ENCODE assay signal across 26 cellular contexts in genomic region chr3:169818330-169818729, GRCh38. TPM values are rescaled to one million over a fixed set of nuclear protein-coding genes. Genes with fewer than 3 reads are reported as not detected.
DNase-seq lines count a peak whose midpoint lies in the region; ATAC-seq, FAIRE-seq and TF ChIP-seq lines count a peak whose summit lies in the region.
"Had no signal": no experiment of that assay in that cellular context is flagged by ENCODE, and none has a peak within 500 bp of the region (broad histone marks: within the 10 kb centered on the region; RNA-seq: fewer than 3 reads in every experiment).

No MANE protein-coding gene starts in this region.

- POLR2A ChIA-PET in MCF 10A (lab: Yijun Ruan, JAX): no interaction called here

- H3K79me2 ChIP-seq in mammary epithelial cell (ENCODE audit: insufficient read depth, low read length) (no peaks in the 10 kb centered on the region), astrocyte (ENCODE audit: insufficient read depth, low read length) (no peaks in the 10 kb centered on the region)

- no peaks in the 10 kb centered on the region for H3K36me3 Mint-ChIP-seq in MCF 10A (ENCODE audit: insufficient read depth, unreplicated experiment)
- no peaks in the 10 kb centered on the region for H3K36me3 Mint-ChIP-seq in astrocyte (ENCODE audit: low read depth, unreplicated experiment)

- H3K4me3 ChIP-seq in mammary epithelial cell (replicated peaks in 1 of 3; ENCODE audit: insufficient read depth in 1 of 3, low read depth in 2 of 3, low read length in 3 of 3) (no peak overlapping the region), astrocyte (ENCODE audit: insufficient read depth, low read depth, low read length) (no peak overlapping the region)
- H3K4me3 ChIP-seq: skin epidermis, upper lobe of left lung had no signal

- dilution Hi-C loops in mammary epithelial cell (cut with HindIII; ENCODE audit: low sequenced_read_pairs): no loop called here

- H3K36me3 ChIP-seq in mammary epithelial cell (ENCODE audit: insufficient read depth, low read length) (no peaks in the 10 kb centered on the region), astrocyte (ENCODE audit: insufficient read depth, low read length) (no peaks in the 10 kb centered on the region)
- H3K36me3 ChIP-seq: upper lobe of left lung had no signal

- CTCF ChIA-PET in mammary epithelial cell (lab: Charles Lee; ENCODE audit: low non-redundant PET): interaction anchor here (0.7 kb wide), 1 partner anchor 665 kb away, joined by 4 read pairs; no protein-coding TSS in a partner anchor
- CTCF ChIA-PET in MCF 10A (lab: Yijun Ruan, JAX): interaction anchor here (0.6 kb wide), 1 partner anchor 605 kb away, joined by 3 read pairs; no protein-coding TSS in a partner anchor

- peaks cover 10% of the 10 kb centered on the region for H3K9me3 Mint-ChIP-seq in MCF 10A (ENCODE audit: unreplicated experiment)
- peaks cover 15% of the 10 kb centered on the region for H3K9me3 Mint-ChIP-seq in astrocyte (ENCODE audit: unreplicated experiment)

- H3K9ac ChIP-seq in mammary epithelial cell (ENCODE audit: insufficient read depth, low read length) (no peak overlapping the region), astrocyte (ENCODE audit: low read length) (no peak overlapping the region)

- H3K4me2 ChIP-seq in mammary epithelial cell (ENCODE audit: insufficient read depth, low read depth, low read length) (no peak overlapping the region), astrocyte (ENCODE audit: low read length) (peak overlapping the region; percentile 22)

- peak overlapping the region; percentile 44 for H2AFZ ChIP-seq in mammary epithelial cell (ENCODE audit: low read depth, low read length)
- H2AFZ ChIP-seq in astrocyte (ENCODE audit: low read depth, low read length): peak overlapping the region; percentile 76

- BruUV-seq in mammary epithelial cell (replicated peaks; lab: Mats Ljungman, UMichigan) (no TSS peak), MCF 10A (replicated peaks; lab: Mats Ljungman, UMichigan) (no TSS peak)

- no peak for DNase-seq in mammary epithelial cell
- DNase-seq in MCF 10A (ENCODE audit: unreplicated experiment): no peak
- DNase-seq in astrocyte (ENCODE audit: low read depth): peak; percentile 36
- peak; percentile 32 for DNase-seq in hepatic stellate cell (ENCODE audit: low spot score)
- no peak for DNase-seq in caudate nucleus (lab: John Stamatoyannopoulos, UW)
- DNase-seq in GDM1 (lab: John Stamatoyannopoulos, UW): no peak
- DNase-seq: activated CD4-positive, alpha-beta T cell treated with anti-CD3 and anti-CD28 coated beads, Interleukin-2, amount 50 U/mL, for 48 hours; activated naive CD4-positive, alpha-beta T cell treated with Interleukin-2 at 50 U/mL for 16 hours; activated T-cell treated with anti-CD3 and anti-CD28 coated beads for 4 hours; foreskin melanocyte; NCI-H1417 treated with DMSO at 0.1 percent for 48 hours; SHP77 treated with DMSO at 0.1 percent for 48 hours; stimulated activated CD4-positive, alpha-beta T cell treated with anti-CD3 and anti-CD28 coated beads, Interleukin-4, amount 100 ng/mL, for 1 hour; T-helper 1 cell; upper lobe of left lung had no signal

- FAIRE-seq in astrocyte (lab: Jason Lieb, UNC): no peak
- FAIRE-seq: GM12891 had no signal

- H3K4me1 Mint-ChIP-seq in MCF 10A (ENCODE audit: insufficient read depth, unreplicated experiment) (peaks cover 5% of the 10 kb centered on the region), astrocyte (ENCODE audit: low read depth, unreplicated experiment) (peaks cover 10% of the 10 kb centered on the region)

- in situ Hi-C loops in mammary epithelial cell (cut with MboI; ENCODE audit: low sequenced_read_pairs in 2 of 2): no loop called here

- H3K27ac ChIP-seq in mammary epithelial cell (ENCODE audit: insufficient read depth, low read depth, low read length) (no peak overlapping the region), astrocyte (ENCODE audit: low read depth, low read length) (no peak overlapping the region), caudate nucleus (ENCODE audit: low read depth, low read length) (no peak overlapping the region)
- H3K27ac ChIP-seq: 22Rv1, C4-2B, skin epidermis, upper lobe of left lung, VCaP had no signal

- H3K9me3 ChIP-seq in mammary epithelial cell (replicated peaks; ENCODE audit: insufficient read depth, low read length) (peaks cover 6% of the 10 kb centered on the region), astrocyte (ENCODE audit: insufficient read depth, low read depth, low read length) (no peaks in the 10 kb centered on the region)

- H3K27ac Mint-ChIP-seq in MCF 10A (ENCODE audit: low read depth, unreplicated experiment): no peak overlapping the region
- peak overlapping the region; percentile 88 for H3K27ac Mint-ChIP-seq in astrocyte (ENCODE audit: unreplicated experiment)
- H3K27ac Mint-ChIP-seq: dendritic cell treated with granulocyte-macrophage colony-stimulating factor and Interleukin-4, amounts not matched to agents 40 ng/mL and 50 ng/mL, for 4 days; natural killer cell treated with Interleukin-12 subunit alpha and Interleukin-12 subunit beta and Interleukin-15 and Interleukin-18, amount 100 ng/mL, for 72 hours had no signal

- TF ChIP-seq CTCF in mammary epithelial cell (conservative IDR thresholded peaks at IDR 0.05 in 1 of 2, IDR thresholded peaks at IDR 0.05 in 1 of 2; ENCODE audit: extremely low read depth in 1 of 2, insufficient read depth in 1 of 2, low read depth in 1 of 2, low read length in 2 of 2): no peak
- TF ChIP-seq CTCF in MCF 10A (IDR thresholded peaks at IDR 0.05; ENCODE audit: unreplicated experiment): no peak
- TF ChIP-seq CTCF in astrocyte (IDR thresholded peaks at IDR 0.05; ENCODE audit: insufficient read depth, low read depth, low read length): no peak

- H3K27me3 ChIP-seq in mammary epithelial cell (ENCODE audit: insufficient read depth, low read length): peaks cover 2% of the 10 kb centered on the region
- no peaks in the 10 kb centered on the region for H3K27me3 ChIP-seq in astrocyte (ENCODE audit: insufficient read depth, low read length)
- H3K27me3 ChIP-seq: upper lobe of left lung had no signal

- H3K4me3 Mint-ChIP-seq in MCF 10A (ENCODE audit: unreplicated experiment) (no peak overlapping the region), astrocyte (ENCODE audit: unreplicated experiment) (no peak overlapping the region)
- H3K4me3 Mint-ChIP-seq: dendritic cell treated with granulocyte-macrophage colony-stimulating factor and Interleukin-4, amounts not matched to agents 40 ng/mL and 50 ng/mL, for 4 days; natural killer cell treated with Interleukin-12 subunit alpha and Interleukin-12 subunit beta and Interleukin-15 and Interleukin-18, amount 100 ng/mL, for 72 hours had no signal

- H4K20me1 ChIP-seq in mammary epithelial cell (ENCODE audit: insufficient read depth, low read length) (no peaks in the 10 kb centered on the region), astrocyte (ENCODE audit: insufficient read depth, low read length) (no peaks in the 10 kb centered on the region)

- ATAC-seq in GM18511 (IDR thresholded peaks at IDR 0.05; ENCODE audit: unreplicated experiment): no peak
- ATAC-seq in HG03095 (IDR thresholded peaks at IDR 0.05; ENCODE audit: unreplicated experiment): no peak
- ATAC-seq: natural killer cell treated with Interleukin-12 subunit alpha and Interleukin-12 subunit beta and Interleukin-15 and Interleukin-18, amount 100 ng/mL, for 72 hours had no signal

- H3K27me3 Mint-ChIP-seq in MCF 10A (ENCODE audit: insufficient read depth, unreplicated experiment) (no peaks in the 10 kb centered on the region), astrocyte (ENCODE audit: low read depth, unreplicated experiment) (no peaks in the 10 kb centered on the region)

- no peaks in the 10 kb centered on the region for H3K4me1 ChIP-seq in mammary epithelial cell (ENCODE audit: insufficient read depth, low read length)
- H3K4me1 ChIP-seq in astrocyte (ENCODE audit: insufficient read depth, low read length): peaks cover 7% of the 10 kb centered on the region

- intact Hi-C loops in mammary epithelial cell (cut with micrococcal nuclease): no loop called here
- intact Hi-C loops in MCF 10A (cut with micrococcal nuclease): no loop called here

- 75% methylated on average over 2 of the region's 2 CpGs for WGBS in mammary epithelial cell (ENCODE audit: low coverage, missing lambda C conversion rate)

RNA-seq across cellular contexts. Expression of gene LRRC34, which starts 5.6 kb away (rescaled TPM):
- total RNA-seq in mammary epithelial cell: 1 to 10 TPM in 1 of 2 donors, not detected in 1; 2.3 TPM
- polyA plus RNA-seq in mammary epithelial cell: 0.40 TPM
- not detected for polyA minus RNA-seq in mammary epithelial cell
- total RNA-seq in MCF 10A (2022): not detected in 2 replicates
- 1.0 and 1.3 TPM in 2 replicates for total RNA-seq in astrocyte

RNA-seq across cellular contexts. Expression of gene LRRIQ4, which starts 5.7 kb away (rescaled TPM):
- under 1 TPM in 1 of 2 donors, not detected in 1; 0.17 TPM for total RNA-seq in mammary epithelial cell
- not detected for polyA plus RNA-seq in mammary epithelial cell
- not detected for polyA minus RNA-seq in mammary epithelial cell
- not detected in 2 replicates for total RNA-seq in MCF 10A (2022)
- not detected in 2 replicates for total RNA-seq in astrocyte
- total RNA-seq: mesenteric fat pad; natural killer cell treated with Interleukin-12 subunit alpha and Interleukin-12 subunit beta and Interleukin-15 and Interleukin-18, amount 100 ng/mL, for 72 hours; posterior vena cava had no signal

RNA-seq across cellular contexts. Expression of gene MYNN, which starts 45.1 kb away (rescaled TPM):
- total RNA-seq in mammary epithelial cell (10 to 100 TPM; 13.0 to 18.3 TPM), MCF 10A (2022) (18.0 and 20.4 TPM in 2 replicates), astrocyte (12.6 and 12.9 TPM in 2 replicates)
- 7.7 TPM for polyA plus RNA-seq in mammary epithelial cell
- polyA minus RNA-seq in mammary epithelial cell: 2.7 TPM

RNA-seq across cellular contexts. Expression of gene ACTRT3, which starts 49.0 kb away (rescaled TPM):
- total RNA-seq in mammary epithelial cell: 1 to 10 TPM in 1 of 2 donors, under 1 TPM in 1; 0.68 to 3.0 TPM
- polyA plus RNA-seq in mammary epithelial cell: 1.3 TPM
- polyA minus RNA-seq in mammary epithelial cell: 5.7 TPM
- total RNA-seq in MCF 10A (2022): 0.93 and 1.0 TPM in 2 replicates
- total RNA-seq in astrocyte: 3.3 and 3.7 TPM in 2 replicates

RNA-seq across cellular contexts. Expression of gene LRRC31, which starts 51.4 kb away (rescaled TPM):
- total RNA-seq in mammary epithelial cell (not detected), MCF 10A (2022) (not detected in 2 replicates), astrocyte (0.16 TPM in 1 of 2 replicates, not detected in the other)
- not detected for polyA plus RNA-seq in mammary epithelial cell
- not detected for polyA minus RNA-seq in mammary epithelial cell
- total RNA-seq: mesenteric fat pad; natural killer cell treated with Interleukin-12 subunit alpha and Interleukin-12 subunit beta and Interleukin-15 and Interleukin-18, amount 100 ng/mL, for 72 hours; posterior vena cava had no signal

Comparison
In these comparisons a context has a peak if more than half of its experiments do, and no peak if none do; other contexts are left out.
1. DNase-seq: peak in astrocyte (single experiment) and hepatic stellate cell (single experiment); none in mammary epithelial cell (single experiment), MCF 10A (single experiment), caudate nucleus (0 of 61) and GDM1 (single experiment).